ENCODE assay signal across 11 cellular contexts in genomic region chr3:155957412-155957880, GRCh38.
DNase-seq lines count a peak whose midpoint lies in the region; ATAC-seq and TF ChIP-seq lines count a peak whose summit lies in the region.
"Had no signal": no experiment of that assay in that cellular context is flagged by ENCODE, and none has a peak within 500 bp of the region (broad histone marks: within the 10 kb centered on the region; RNA-seq: fewer than 3 reads in every experiment).

No MANE protein-coding gene starts in this region.

- H3K27ac ChIP-seq in body of pancreas = peak overlapping the region in 3 of 4 donors; percentile 58 to 78 (median 67)
- no peak overlapping the region for H3K27ac ChIP-seq in SK-N-SH (ENCODE audit: low read depth in 2 of 2, low read length in 1 of 2)

- WGBS in body of pancreas, 2 donors = 54 to 62% methylated on average over 3 of the region's 3 CpGs
- whole genome bisulfite sequencing in SK-N-SH (ENCODE audit: low lambda C conversion rate) = 94% methylated on average over 3 of the region's 3 CpGs

- POLR2A ChIA-PET in SK-N-SH (lab: Yijun Ruan, JAX) = no interaction called here

- ATAC-seq in body of pancreas (peak; percentile 47), HG03097 (IDR thresholded peaks at IDR 0.05; ENCODE audit: low FRiP score, unreplicated experiment) (no peak)
- ATAC-seq: HepG2 had no signal

- H3K4me2 ChIP-seq in SK-N-SH = no peak overlapping the region

- H3K9ac ChIP-seq in SK-N-SH = no peak overlapping the region

- TF ChIP-seq POLR2A in body of pancreas (IDR thresholded peaks at IDR 0.05) = no peak

- no peak for TF ChIP-seq RAD21 in SK-N-SH (IDR thresholded peaks at IDR 0.05; ENCODE audit: low read length)

- H3K27me3 ChIP-seq in body of pancreas (no peaks in the 10 kb centered on the region), SK-N-SH (ENCODE audit: insufficient read depth) (no peaks in the 10 kb centered on the region)

- H3K9me3 ChIP-seq in body of pancreas = no peaks in the 10 kb centered on the region
- no peaks in the 10 kb centered on the region for H3K9me3 ChIP-seq in SK-N-SH

- no peak overlapping the region for H2AFZ ChIP-seq in SK-N-SH (ENCODE audit: low read depth)

- H3K4me1 ChIP-seq in body of pancreas (peaks cover 43% of the 10 kb centered on the region), SK-N-SH (ENCODE audit: control insufficient read depth in 1 of 2, insufficient read depth in 2 of 2, low read depth in 1 of 2, low read length in 1 of 2) (no peaks in the 10 kb centered on the region; a peak in 1 of 4 replicates)

- no peaks in the 10 kb centered on the region for H3K79me2 ChIP-seq in SK-N-SH (ENCODE audit: insufficient read depth)

- peaks cover 1% of the 10 kb centered on the region for H3F3A ChIP-seq in SK-N-SH (replicated peaks; ENCODE audit: insufficient read depth)

- H3K4me3 ChIP-seq in body of pancreas (no peak overlapping the region), SK-N-SH (ENCODE audit: low read depth in 2 of 2, low read length in 1 of 2) (no peak overlapping the region)

- no peaks in the 10 kb centered on the region for H3K36me3 ChIP-seq in body of pancreas (replicated peaks in 1 of 2; ENCODE audit: insufficient read depth in 1 of 2, low read depth in 2 of 2)
- no peaks in the 10 kb centered on the region for H3K36me3 ChIP-seq in SK-N-SH (replicated peaks in 1 of 2; ENCODE audit: control insufficient read depth in 1 of 2, insufficient read depth in 2 of 2, low read length in 1 of 2)

- intact Hi-C loops in body of pancreas (cut with DNase I) (no loop called here), posterior cingulate gyrus (cut with DNase I) (no loop called here)

- no peak for TF ChIP-seq EP300 in SK-N-SH (IDR thresholded peaks at IDR 0.05; ENCODE audit: borderline replicate concordance in 1 of 2, low read depth in 1 of 2, low read length in 1 of 2)

- DNase-seq in DMS53 treated with DMSO at 0.1 percent for 48 hours (lab: John Stamatoyannopoulos, UW; ENCODE audit: unreplicated experiment) = peak; percentile 75
- peak; percentile 1 for DNase-seq in NCI-H510A (lab: John Stamatoyannopoulos, UW)
- DNase-seq in body of pancreas = no peak
- DNase-seq in SK-N-SH = no peak
- DNase-seq in posterior cingulate gyrus = no peak
- DNase-seq: DMS79 treated with DMSO at 0.1 percent for 48 hours, EL, GOT3, H9 had no signal

- H3K9me2 ChIP-seq in SK-N-SH = no peaks in the 10 kb centered on the region

- no peaks in the 10 kb centered on the region for H4K20me1 ChIP-seq in SK-N-SH (ENCODE audit: insufficient read depth)

- CTCF ChIA-PET in SK-N-SH (lab: Yijun Ruan, JAX) = no interaction called here

- TF ChIP-seq CTCF in body of pancreas (IDR thresholded peaks at IDR 0.05) = no peak
- TF ChIP-seq CTCF in SK-N-SH (IDR thresholded peaks at IDR 0.05) = no peak

TF ChIP-seq in SK-N-SH, 30 proteins besides CTCF, POLR2A, EP300 and RAD21:
- no peak for TF ChIP-seq GABPA (IDR thresholded peaks at IDR 0.05; ENCODE audit: low read depth)
- TF ChIP-seq MEF2A (IDR thresholded peaks at IDR 0.05; ENCODE audit: borderline replicate concordance, low read depth) = no peak
- no peak for TF ChIP-seq FOXM1 (IDR thresholded peaks at IDR 0.05; ENCODE audit: low read depth)
- no peak for TF ChIP-seq RCOR1 (IDR thresholded peaks at IDR 0.05; ENCODE audit: low read length)
- TF ChIP-seq USF2 (IDR thresholded peaks at IDR 0.05; ENCODE audit: borderline replicate concordance, low read depth, low read length) = no peak
- no peak for TF ChIP-seq MAX (IDR thresholded peaks at IDR 0.05; ENCODE audit: low read depth)
- TF ChIP-seq RXRA (IDR thresholded peaks at IDR 0.05; ENCODE audit: borderline replicate concordance, low read depth) = no peak
- TF ChIP-seq NRF1 (IDR thresholded peaks at IDR 0.05; ENCODE audit: low read depth, low read length) = no peak
- TF ChIP-seq PBX3 (IDR thresholded peaks at IDR 0.05) = no peak
- TF ChIP-seq IRF3 (IDR thresholded peaks at IDR 0.05; ENCODE audit: low read depth, low read length) = no peak
- no peak for TF ChIP-seq TCF12 (IDR thresholded peaks at IDR 0.05)
- TF ChIP-seq ZBTB33 (IDR thresholded peaks at IDR 0.05; ENCODE audit: borderline replicate concordance, low read depth) = no peak
TF ChIP-seq in SK-N-SH: peak in this region for 0.

Comparison
In these comparisons a context has a peak if more than half of its experiments do, and no peak if none do; other contexts are left out.
1. DNase-seq: peak in DMS53 treated with DMSO at 0.1 percent for 48 hours (single experiment) and NCI-H510A (single experiment); none in body of pancreas (0 of 4), SK-N-SH (single experiment) and posterior cingulate gyrus (0 of 10).
2. H3K27ac ChIP-seq: peak in body of pancreas (3 of 4); none in SK-N-SH (0 of 2).